In genomic region chr7:131548371-131548770, GRCh38 we compare ENCODE assay signal across 25 cellular contexts.
"Had no signal": no experiment of that assay in that cellular context is flagged by ENCODE, and none has a peak within 500 bp of the region (broad histone marks: within the 10 kb centered on the region; RNA-seq: fewer than 3 reads in every experiment).

No MANE protein-coding gene starts in this region.

- ATAC-seq: activated CD4-positive, alpha-beta T cell treated with anti-CD3 and anti-CD28 coated beads for 36 hours; body of pancreas; esophagus mucosa; gastroesophageal sphincter; left colon; lower lobe of right lung; naive thymus-derived CD8-positive, alpha-beta T cell; pancreas; stimulated activated naive B cell treated with anti-CD40 and anti-IgM and Interleukin-4, amounts not matched to agents 10 μg/mL and 1 μg/mL and 100 μg/mL, for 72 hours had no signal

- H3K9me3 ChIP-seq: body of pancreas, gastroesophageal sphincter, lower lobe of right lung, neutrophil, pancreas, sigmoid colon, thoracic aorta, upper lobe of left lung had no signal

- DNase-seq: activated CD4-positive, alpha-beta memory T cell treated with anti-CD3 and anti-CD28 coated beads for 36 hours; activated CD4-positive, alpha-beta T cell treated with anti-CD3 and anti-CD28 coated beads for 36 hours; activated naive CD4-positive, alpha-beta T cell; activated naive CD8-positive, alpha-beta T cell treated with anti-CD3 and anti-CD28 coated beads, Interleukin-2, amount 10 ng/mL, durations not matched to agents 7 days and 5 days; activated T-cell treated with anti-CD3 and anti-CD28 coated beads for 4 hours; body of pancreas; caudate nucleus; dorsolateral prefrontal cortex; left colon; lower lobe of right lung; naive thymus-derived CD8-positive, alpha-beta T cell; stimulated activated naive B cell treated with anti-CD40 and anti-IgM and Interleukin-4, amounts not matched to agents 10 μg/mL and 1 μg/mL and 100 μg/mL, for 72 hours; SW 1271; T-helper 2 cell; upper lobe of left lung; WERI-Rb-1 had no signal

- H3K36me3 ChIP-seq: gastroesophageal sphincter, lower lobe of right lung, neutrophil, pancreas, sigmoid colon, thoracic aorta had no signal

- H3K27me3 ChIP-seq: body of pancreas, dorsolateral prefrontal cortex, gastroesophageal sphincter, pancreas, sigmoid colon, upper lobe of left lung had no signal

- H3K4me3 ChIP-seq: body of pancreas, dorsolateral prefrontal cortex, gastroesophageal sphincter, lower lobe of right lung, pancreas, sigmoid colon, thoracic aorta, upper lobe of left lung had no signal

- FAIRE-seq: colon, endometrium, islet of Langerhans, pancreas had no signal

- H3K27ac ChIP-seq: gastroesophageal sphincter, lower lobe of right lung, neutrophil, pancreas, sigmoid colon, thoracic aorta, WERI-Rb-1 had no signal
